In genomic region chr2:144383571-144383970, GRCh38 we compare ENCODE assay signal across 14 cellular contexts.
"Had no signal": no experiment of that assay in that cellular context is flagged by ENCODE, and none has a peak within 500 bp of the region (broad histone marks: within the 10 kb centered on the region; RNA-seq: fewer than 3 reads in every experiment).

No MANE protein-coding gene starts in this region.

- FAIRE-seq: islet of Langerhans had no signal

- H3K4me3 Mint-ChIP-seq: activated T-cell treated with anti-CD3 and anti-CD28 coated beads, Interleukin-2, amount 50 U/mL, for 24 hours; T-helper 17 cell had no signal

- H3K27ac ChIP-seq: prostate gland, right lobe of liver had no signal

- H3K9me3 ChIP-seq: esophagus squamous epithelium, prostate gland, right lobe of liver had no signal

- DNase-seq: activated CD4-positive, alpha-beta T cell treated with anti-CD3 and anti-CD28 coated beads, Interleukin-2, amount 50 U/mL, for 4 hours; activated gamma-delta T cell; activated T-cell treated with anti-CD3 and anti-CD28 coated beads, Interleukin-2, amount 50 U/mL, for 24 hours; esophagus squamous epithelium; nucleus accumbens; right lobe of liver; stimulated activated CD4-positive, alpha-beta T cell treated with anti-CD3 and anti-CD28 coated beads, Interleukin-2, amount 100 ng/mL, for 24 hours; stimulated activated naive CD4-positive, alpha-beta T cell treated with Interleukin-2 at 50 U/mL for 16 hours; T-helper 17 cell had no signal

- H3K36me3 Mint-ChIP-seq: activated naive CD8-positive, alpha-beta T cell had no signal

- H3K36me3 ChIP-seq: esophagus squamous epithelium, prostate gland, right lobe of liver had no signal

- H3K4me3 ChIP-seq: esophagus squamous epithelium, prostate gland, right lobe of liver had no signal

- H3K9me3 Mint-ChIP-seq: activated T-cell treated with anti-CD3 and anti-CD28 coated beads, Interleukin-2, amount 50 U/mL, for 24 hours; naive B cell had no signal

- H3K27ac Mint-ChIP-seq: T-helper 17 cell had no signal

- H3K27me3 Mint-ChIP-seq: activated CD8-positive, alpha-beta memory T cell treated with anti-CD3 and anti-CD28 coated beads, Interleukin-2, amount 10 ng/mL, durations not matched to agents 7 days and 5 days; activated naive CD8-positive, alpha-beta T cell; activated T-cell treated with anti-CD3 and anti-CD28 coated beads, Interleukin-2, amount 50 U/mL, for 24 hours had no signal
